10 cellular contexts compared by ENCODE assay signal in the genomic region with DNA sequence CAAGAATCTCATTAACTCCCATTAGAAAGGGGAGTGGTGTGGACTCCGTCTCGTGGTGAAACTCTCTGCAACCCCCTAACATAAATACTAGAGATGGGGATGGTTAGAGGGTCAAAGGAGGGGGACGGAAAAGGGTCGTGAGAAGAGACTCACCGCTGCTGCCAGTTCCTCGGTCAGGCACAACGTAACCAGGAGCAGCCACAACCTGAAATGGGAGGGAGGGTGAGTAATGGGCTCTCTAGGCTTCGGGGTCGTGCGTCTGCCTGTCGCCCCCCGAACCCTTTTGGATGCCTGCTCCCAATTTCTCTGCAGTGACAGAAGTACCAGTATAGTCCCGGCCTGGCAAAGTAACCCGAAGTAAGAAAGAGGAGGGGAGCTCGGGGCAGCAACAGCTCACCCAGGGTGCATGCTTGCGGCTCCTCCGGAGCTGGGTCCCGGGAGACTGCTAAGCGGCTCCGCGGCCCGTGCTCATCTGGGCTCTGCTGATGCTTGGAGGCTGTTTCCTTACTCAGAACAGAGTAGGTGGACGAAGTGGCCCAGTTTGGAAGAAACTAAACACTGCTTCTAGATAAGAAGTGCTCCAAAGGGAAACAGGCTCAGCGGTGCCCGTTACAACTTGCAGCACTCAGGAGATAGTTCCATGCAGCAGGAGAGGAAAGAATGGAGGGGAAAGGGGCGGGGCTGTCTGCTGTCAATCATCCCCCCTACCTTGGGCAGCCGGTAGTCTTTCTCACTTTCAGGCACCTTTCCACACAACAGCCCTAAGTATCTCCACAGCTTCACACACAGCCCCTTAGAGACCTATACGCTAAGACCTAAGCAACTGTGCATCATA. TPM values are rescaled to one million over a fixed set of nuclear protein-coding genes. Genes with fewer than 3 reads are reported as not detected.
DNase-seq lines count a peak whose midpoint lies in the region; TF ChIP-seq lines count a peak whose summit lies in the region.
"Had no signal": no experiment of that assay in that cellular context is flagged by ENCODE, and none has a peak within 500 bp of the region (broad histone marks: within the 10 kb centered on the region; RNA-seq: fewer than 3 reads in every experiment).

Gene COL4A6, minus strand, starts transcription at position 634 of the 835 bp plus-strand sequence. Its CDS starts 226 bp downstream, at position 408.

- H3K4me1 Mint-ChIP-seq in type B pancreatic cell (ENCODE audit: unreplicated experiment) = peaks cover 29% of the 10 kb centered on the region
- H3K4me1 Mint-ChIP-seq in activated CD4-positive, alpha-beta memory T cell treated with anti-CD3 and anti-CD28 coated beads, Interleukin-2, amount 10 ng/mL, durations not matched to agents 7 days and 5 days = no peaks in the 10 kb centered on the region

- CTCF ChIA-PET in activated CD4-positive, alpha-beta memory T cell treated with anti-CD3 and anti-CD28 coated beads, Interleukin-2, amount 10 ng/mL, durations not matched to agents 7 days and 5 days (lab: Charles Lee) = no interaction called here

- no peaks in the 10 kb centered on the region for H3K9me3 ChIP-seq in duodenal mucosa (ENCODE audit: control insufficient read depth in 1 of 2, low read length in 2 of 2)

- no peaks in the 10 kb centered on the region for H3K4me1 ChIP-seq in duodenal mucosa (ENCODE audit: control insufficient read depth in 1 of 2, insufficient read depth in 2 of 2, low read length in 2 of 2)

- H3K36me3 Mint-ChIP-seq in type B pancreatic cell = no peaks in the 10 kb centered on the region
- H3K36me3 Mint-ChIP-seq in activated CD4-positive, alpha-beta memory T cell treated with anti-CD3 and anti-CD28 coated beads, Interleukin-2, amount 10 ng/mL, durations not matched to agents 7 days and 5 days (ENCODE audit: low read depth) = no peaks in the 10 kb centered on the region

- H3K4me3 Mint-ChIP-seq in type B pancreatic cell = peak within 1 kb of the TSS; percentile 97
- no peak within 1 kb of the TSS for H3K4me3 Mint-ChIP-seq in activated CD4-positive, alpha-beta memory T cell treated with anti-CD3 and anti-CD28 coated beads, Interleukin-2, amount 10 ng/mL, durations not matched to agents 7 days and 5 days

- H3K36me3 ChIP-seq in duodenal mucosa (ENCODE audit: control insufficient read depth in 1 of 2, insufficient read depth in 2 of 2, low read length in 2 of 2) = no peaks in the 10 kb centered on the region

- H3K9me3 Mint-ChIP-seq in type B pancreatic cell = no peaks in the 10 kb centered on the region
- no peaks in the 10 kb centered on the region for H3K9me3 Mint-ChIP-seq in activated CD4-positive, alpha-beta memory T cell treated with anti-CD3 and anti-CD28 coated beads, Interleukin-2, amount 10 ng/mL, durations not matched to agents 7 days and 5 days

- POLR2A ChIA-PET in activated CD4-positive, alpha-beta memory T cell treated with anti-CD3 and anti-CD28 coated beads, Interleukin-2, amount 10 ng/mL, durations not matched to agents 7 days and 5 days (lab: Charles Lee) = no interaction called here

- no peak for TF ChIP-seq CTCF in type B pancreatic cell (conservative IDR thresholded peaks at IDR 0.05)

- peak within 1 kb of the TSS; percentile 93 for H3K27ac Mint-ChIP-seq in type B pancreatic cell
- no peak within 1 kb of the TSS for H3K27ac Mint-ChIP-seq in activated CD4-positive, alpha-beta memory T cell treated with anti-CD3 and anti-CD28 coated beads, Interleukin-2, amount 10 ng/mL, durations not matched to agents 7 days and 5 days

- H3K27me3 ChIP-seq in duodenal mucosa (ENCODE audit: control insufficient read depth in 1 of 2, insufficient read depth in 2 of 2, low read length in 2 of 2) = peaks cover 4 to 5% of the 10 kb centered on the region in 2 donors

- H3K27ac ChIP-seq in duodenal mucosa (ENCODE audit: low read depth, low read length) = no peak within 1 kb of the TSS

- no peak within 1 kb of the TSS for H3K9ac ChIP-seq in duodenal mucosa (ENCODE audit: low read depth in 1 of 2, low read length in 2 of 2)

- peaks cover 11% of the 10 kb centered on the region for H3K27me3 Mint-ChIP-seq in type B pancreatic cell
- H3K27me3 Mint-ChIP-seq in activated CD4-positive, alpha-beta memory T cell treated with anti-CD3 and anti-CD28 coated beads, Interleukin-2, amount 10 ng/mL, durations not matched to agents 7 days and 5 days = peaks cover 25% of the 10 kb centered on the region

- DNase-seq in NCI-H1436 (lab: John Stamatoyannopoulos, UW) (peak; percentile 3), NCI-H1436 treated with DMSO at 0.1 percent for 48 hours (lab: John Stamatoyannopoulos, UW) (no peak), kidney glomerular epithelial cell (lab: John Stamatoyannopoulos, UW) (peak; percentile 34), type B pancreatic cell (ENCODE audit: extremely low spot score, unreplicated experiment) (no peak), SHP77 treated with DMSO at 0.1 percent for 48 hours (lab: John Stamatoyannopoulos, UW) (no peak), NCI-H187 (lab: John Stamatoyannopoulos, UW) (no peak)
- no peak for DNase-seq in activated CD4-positive, alpha-beta memory T cell treated with anti-CD3 and anti-CD28 coated beads, Interleukin-2, amount 10 ng/mL, durations not matched to agents 7 days and 5 days
- DNase-seq: NCI-H1092 had no signal

- peak within 1 kb of the TSS; percentile 28 to 67 for H3K4me3 ChIP-seq in duodenal mucosa (ENCODE audit: low read depth in 1 of 2, low read length in 2 of 2)

RNA-seq across cellular contexts. Expression of gene COL4A6, which starts in this region (rescaled TPM):
- total RNA-seq in type B pancreatic cell (ENCODE audit: low replicate concordance) = 20.8 and 51.7 TPM in 2 replicates
- not detected for total RNA-seq in activated CD4-positive, alpha-beta memory T cell treated with anti-CD3 and anti-CD28 coated beads, Interleukin-2, amount 10 ng/mL, durations not matched to agents 7 days and 5 days
- total RNA-seq: A673 had no signal

Comparison
In these comparisons a context has a peak if more than half of its experiments do, and no peak if none do; other contexts are left out.
1. RNA of gene COL4A6 (total RNA-seq): 20.8 to 51.7 TPM in type B pancreatic cell; not detected in activated CD4-positive, alpha-beta memory T cell treated with anti-CD3 and anti-CD28 coated beads, Interleukin-2, amount 10 ng/mL, durations not matched to agents 7 days and 5 days; every median in the first group is over 10 times any median in the second.
2. DNase-seq: peak in NCI-H1436 (single experiment) and kidney glomerular epithelial cell (single experiment); none in NCI-H1436 treated with DMSO at 0.1 percent for 48 hours (single experiment), type B pancreatic cell (single experiment), SHP77 treated with DMSO at 0.1 percent for 48 hours (single experiment), NCI-H187 (0 of 2) and activated CD4-positive, alpha-beta memory T cell treated with anti-CD3 and anti-CD28 coated beads, Interleukin-2, amount 10 ng/mL, durations not matched to agents 7 days and 5 days (single experiment).